Comparison of ENCODE assay signal across 18 cellular contexts in genomic region chr20:32680544-32681174, GRCh38. TPM values are rescaled to one million over a fixed set of nuclear protein-coding genes. Genes with fewer than 3 reads are reported as not detected.
DNase-seq lines count a peak whose midpoint lies in the region; ATAC-seq and TF ChIP-seq lines count a peak whose summit lies in the region.
"Had no signal": no experiment of that assay in that cellular context is flagged by ENCODE, and none has a peak within 500 bp of the region (broad histone marks: within the 10 kb centered on the region; RNA-seq: fewer than 3 reads in every experiment).

No MANE protein-coding gene starts in this region.

- H4K20me1 ChIP-seq in OCI-LY1 (ENCODE audit: insufficient read depth, low read length): no peaks in the 10 kb centered on the region
- no peaks in the 10 kb centered on the region for H4K20me1 ChIP-seq in neural progenitor cell (ENCODE audit: low read depth)

- no peaks in the 10 kb centered on the region for H3F3A ChIP-seq in OCI-LY1 (ENCODE audit: insufficient read depth, low read length)
- H3F3A ChIP-seq in neural progenitor cell (ENCODE audit: low read depth): peaks cover 53% of the 10 kb centered on the region

- H3K4me1 ChIP-seq in OCI-LY1 (ENCODE audit: insufficient read depth, low read length, severe bottlenecking) (peaks cover 24% of the 10 kb centered on the region), neural progenitor cell (peaks cover 35% of the 10 kb centered on the region)
- H3K4me1 ChIP-seq: body of pancreas had no signal

- peak overlapping the region; percentile 73 for H3K4me3 Mint-ChIP-seq in neural progenitor cell
- H3K4me3 Mint-ChIP-seq: activated T-cell treated with anti-CD3 and anti-CD28 coated beads, Interleukin-2, amount 50 U/mL, for 72 hours had no signal

- no peaks in the 10 kb centered on the region for H3K27me3 ChIP-seq in OCI-LY1 (ENCODE audit: insufficient read depth, low read length)
- no peaks in the 10 kb centered on the region for H3K27me3 ChIP-seq in neural progenitor cell
- H3K27me3 ChIP-seq: body of pancreas, transverse colon had no signal

- no peak overlapping the region for H3K9ac ChIP-seq in OCI-LY1 (ENCODE audit: low read length)
- no peak overlapping the region for H3K9ac ChIP-seq in neural progenitor cell

- H3K36me3 Mint-ChIP-seq in neural progenitor cell: no peaks in the 10 kb centered on the region
- no peaks in the 10 kb centered on the region for H3K36me3 Mint-ChIP-seq in activated naive CD4-positive, alpha-beta T cell treated with anti-CD3 and anti-CD28 coated beads, Interleukin-2, amount 50 U/mL, for 72 hours

- no peak overlapping the region for H2AFZ ChIP-seq in OCI-LY1 (ENCODE audit: low read length)
- no peak overlapping the region for H2AFZ ChIP-seq in neural progenitor cell (replicated peaks)

- no peak for ATAC-seq in activated naive CD4-positive, alpha-beta T cell treated with anti-CD3 and anti-CD28 coated beads, Interleukin-2, amount 50 U/mL, for 72 hours
- no peak for ATAC-seq in HG02610 (IDR thresholded peaks at IDR 0.05; ENCODE audit: unreplicated experiment)
- ATAC-seq: body of pancreas, left ventricle myocardium superior had no signal

- H3K9me3 ChIP-seq in OCI-LY1 (ENCODE audit: low read length) (no peaks in the 10 kb centered on the region), neural progenitor cell (ENCODE audit: low read depth) (no peaks in the 10 kb centered on the region)
- H3K9me3 ChIP-seq: body of pancreas, SJCRH30, transverse colon had no signal

- peak overlapping the region; percentile 55 for H3K27ac ChIP-seq in OCI-LY1 (ENCODE audit: low read depth, low read length, poor library complexity, severe bottlenecking)
- H3K27ac ChIP-seq in neural progenitor cell: peak overlapping the region; percentile 81
- H3K27ac ChIP-seq: 22Rv1, body of pancreas, SJCRH30, transverse colon had no signal

- no peaks in the 10 kb centered on the region for H3K9me2 ChIP-seq in OCI-LY1 (ENCODE audit: low read depth, low read length)

- TF ChIP-seq CTCF in OCI-LY1 (IDR thresholded peaks at IDR 0.05; ENCODE audit: low read length): no peak
- TF ChIP-seq CTCF in neural progenitor cell (IDR thresholded peaks at IDR 0.05): no peak

- no peaks in the 10 kb centered on the region for H3K9me3 Mint-ChIP-seq in neural progenitor cell
- H3K9me3 Mint-ChIP-seq in activated naive CD4-positive, alpha-beta T cell treated with anti-CD3 and anti-CD28 coated beads, Interleukin-2, amount 50 U/mL, for 72 hours: no peaks in the 10 kb centered on the region
- H3K9me3 Mint-ChIP-seq: activated T-cell treated with anti-CD3 and anti-CD28 coated beads, Interleukin-2, amount 50 U/mL, for 72 hours had no signal

- no peak overlapping the region for H3K4me3 ChIP-seq in OCI-LY1 (ENCODE audit: low read depth, low read length, poor library complexity, severe bottlenecking)
- no peak overlapping the region for H3K4me3 ChIP-seq in neural progenitor cell
- H3K4me3 ChIP-seq: body of pancreas, SJCRH30, transverse colon had no signal

- DNase-seq in DMS53 (lab: John Stamatoyannopoulos, UW): peak; percentile 64
- no peak for DNase-seq in DMS53 treated with DMSO at 0.1 percent for 48 hours (lab: John Stamatoyannopoulos, UW; ENCODE audit: unreplicated experiment)
- peak; percentile 47 for DNase-seq in ecto neural progenitor cell (ENCODE audit: low spot score)
- no peak for DNase-seq in neural progenitor cell (ENCODE audit: low spot score)
- DNase-seq in activated naive CD4-positive, alpha-beta T cell treated with anti-CD3 and anti-CD28 coated beads, Interleukin-2, amount 50 U/mL, for 72 hours (ENCODE audit: low spot score in 2 of 2): no peak
- no peak for DNase-seq in NCI-H2107 treated with DMSO at 0.1 percent for 48 hours (lab: John Stamatoyannopoulos, UW; ENCODE audit: unreplicated experiment)
- DNase-seq: activated CD4-positive, CD25-positive, alpha-beta regulatory T cell treated with anti-CD3 and anti-CD28 coated beads, Interleukin-2, amount 50 U/mL, for 72 hours; left ventricle myocardium superior; NCI-H1048; stimulated activated CD4-positive, alpha-beta T cell treated with anti-CD3 and anti-CD28 coated beads, Interleukin-12 subunit alpha, Interleukin-12 subunit beta, amount 100 ng/mL, for 4 hours; transverse colon had no signal

- H3K79me2 ChIP-seq in OCI-LY1 (ENCODE audit: insufficient read depth, low read length) (no peaks in the 10 kb centered on the region), neural progenitor cell (ENCODE audit: low read depth) (no peaks in the 10 kb centered on the region)

- H3K4me2 ChIP-seq in OCI-LY1 (ENCODE audit: low read length) (no peak overlapping the region), neural progenitor cell (peak overlapping the region; percentile 72)

- peaks cover 41% of the 10 kb centered on the region for H3K4me1 Mint-ChIP-seq in neural progenitor cell

- H3K27ac Mint-ChIP-seq in neural progenitor cell: peak overlapping the region; percentile 86
- H3K27ac Mint-ChIP-seq in activated naive CD4-positive, alpha-beta T cell treated with anti-CD3 and anti-CD28 coated beads, Interleukin-2, amount 50 U/mL, for 72 hours: no peak overlapping the region
- H3K27ac Mint-ChIP-seq: activated T-cell treated with anti-CD3 and anti-CD28 coated beads, Interleukin-2, amount 50 U/mL, for 72 hours had no signal

- H3K27me3 Mint-ChIP-seq in neural progenitor cell (ENCODE audit: insufficient read depth, low read depth): peaks cover 20% of the 10 kb centered on the region

- H3K36me3 ChIP-seq in OCI-LY1 (ENCODE audit: insufficient read depth, low read length) (no peaks in the 10 kb centered on the region), neural progenitor cell (no peaks in the 10 kb centered on the region)
- H3K36me3 ChIP-seq: SJCRH30, transverse colon had no signal

RNA-seq across cellular contexts. Expression of gene C20orf203, which starts 6.9 kb away (rescaled TPM):
- 0.12 and 0.32 TPM in 2 replicates for total RNA-seq in neural progenitor cell (ENCODE audit: low replicate concordance)
- total RNA-seq in activated naive CD4-positive, alpha-beta T cell treated with anti-CD3 and anti-CD28 coated beads, Interleukin-2, amount 50 U/mL, for 72 hours: under 1 TPM in 1 of 2 donors, not detected in 1; 0.10 TPM
- total RNA-seq: endothelial cell of umbilical vein, left ventricle myocardium superior, SJCRH30 had no signal

Comparison
In these comparisons a context has a peak if more than half of its experiments do, and no peak if none do; other contexts are left out.
1. DNase-seq: peak in DMS53 (single experiment) and ecto neural progenitor cell (single experiment); none in DMS53 treated with DMSO at 0.1 percent for 48 hours (single experiment), neural progenitor cell (single experiment), activated naive CD4-positive, alpha-beta T cell treated with anti-CD3 and anti-CD28 coated beads, Interleukin-2, amount 50 U/mL, for 72 hours (0 of 2) and NCI-H2107 treated with DMSO at 0.1 percent for 48 hours (single experiment).